ENCODE assay signal across 10 cellular contexts in genomic region chr5:132469380-132470372, GRCh38. TPM values are rescaled to one million over a fixed set of nuclear protein-coding genes. Genes with fewer than 3 reads are reported as not detected.
DNase-seq lines count a peak whose midpoint lies in the region; FAIRE-seq and TF ChIP-seq lines count a peak whose summit lies in the region.
"Had no signal": no experiment of that assay in that cellular context is flagged by ENCODE, and none has a peak within 500 bp of the region (broad histone marks: within the 10 kb centered on the region; RNA-seq: fewer than 3 reads in every experiment).

No MANE protein-coding gene starts in this region.

- H3K9me3 Mint-ChIP-seq in activated CD4-positive, alpha-beta memory T cell treated with anti-CD3 and anti-CD28 coated beads, Interleukin-2, amount 10 ng/mL, durations not matched to agents 7 days and 5 days, result no peaks in the 10 kb centered on the region
- H3K9me3 Mint-ChIP-seq in mesothelial cell of epicardium, result peaks cover 7% of the 10 kb centered on the region

- POLR2A ChIA-PET in activated CD4-positive, alpha-beta memory T cell treated with anti-CD3 and anti-CD28 coated beads, Interleukin-2, amount 10 ng/mL, durations not matched to agents 7 days and 5 days (lab: Charles Lee), result interaction anchor here (0.8 to 33.4 kb wide), 6 partner anchors 13 to 79 kb away, joined by 3 to 1155 read pairs (median 284); partner anchors contain the start of gene IRF1

- peak; percentile 57 for DNase-seq in AG10803 (ENCODE audit: low read depth)
- no peak for DNase-seq in GM10266 (ENCODE audit: extremely low spot score)
- DNase-seq in activated CD4-positive, alpha-beta memory T cell treated with anti-CD3 and anti-CD28 coated beads, Interleukin-2, amount 10 ng/mL, durations not matched to agents 7 days and 5 days, result no peak
- no peak for DNase-seq in mesothelial cell of epicardium (ENCODE audit: low spot score in 2 of 2, unreplicated experiment in 2 of 2)
- DNase-seq in D721Med (ENCODE audit: insufficient read length, low spot score), result no peak
- DNase-seq in middle frontal gyrus (ENCODE audit: extremely low spot score, low spot score), result no peak
- no peak for DNase-seq in NCI-H2196 (lab: John Stamatoyannopoulos, UW; ENCODE audit: unreplicated experiment)
- DNase-seq in SHP77 treated with DMSO at 0.1 percent for 48 hours (lab: John Stamatoyannopoulos, UW), result no peak
- DNase-seq: dermis blood vessel endothelial cell had no signal

- CTCF ChIA-PET in activated CD4-positive, alpha-beta memory T cell treated with anti-CD3 and anti-CD28 coated beads, Interleukin-2, amount 10 ng/mL, durations not matched to agents 7 days and 5 days (lab: Charles Lee), result interaction anchor here (0.8 to 8.1 kb wide), 6 partner anchors 9 to 44 kb away, joined by 3 to 111 read pairs (median 10); partner anchors contain the start of gene IRF1

- TF ChIP-seq CTCF in AG10803 (conservative IDR thresholded peaks at IDR 0.05; ENCODE audit: low read length) (no peak), GM10266 (IDR thresholded peaks at IDR 0.05; ENCODE audit: control insufficient read depth, insufficient read depth, low read depth, missing control alignments) (peak; percentile 32), mesothelial cell of epicardium (IDR thresholded peaks at IDR 0.05; ENCODE audit: unreplicated experiment) (no peak), D721Med (IDR thresholded peaks at IDR 0.05; ENCODE audit: insufficient read depth, missing control alignments) (no peak)

- no peak overlapping the region for H3K4me3 ChIP-seq in AG10803 (ENCODE audit: low read length)
- H3K4me3 ChIP-seq: ovary had no signal

- peaks cover 46% of the 10 kb centered on the region for H3K36me3 Mint-ChIP-seq in activated CD4-positive, alpha-beta memory T cell treated with anti-CD3 and anti-CD28 coated beads, Interleukin-2, amount 10 ng/mL, durations not matched to agents 7 days and 5 days (ENCODE audit: low read depth)
- peaks cover 9% of the 10 kb centered on the region for H3K36me3 Mint-ChIP-seq in mesothelial cell of epicardium

- no peaks in the 10 kb centered on the region for H3K27me3 Mint-ChIP-seq in activated CD4-positive, alpha-beta memory T cell treated with anti-CD3 and anti-CD28 coated beads, Interleukin-2, amount 10 ng/mL, durations not matched to agents 7 days and 5 days
- H3K27me3 Mint-ChIP-seq in mesothelial cell of epicardium (ENCODE audit: low read depth), result no peaks in the 10 kb centered on the region

- H3K4me1 Mint-ChIP-seq in activated CD4-positive, alpha-beta memory T cell treated with anti-CD3 and anti-CD28 coated beads, Interleukin-2, amount 10 ng/mL, durations not matched to agents 7 days and 5 days, result peaks cover 93% of the 10 kb centered on the region
- peaks cover 24% of the 10 kb centered on the region for H3K4me1 Mint-ChIP-seq in mesothelial cell of epicardium

- H3K4me3 Mint-ChIP-seq in activated CD4-positive, alpha-beta memory T cell treated with anti-CD3 and anti-CD28 coated beads, Interleukin-2, amount 10 ng/mL, durations not matched to agents 7 days and 5 days, result no peak overlapping the region
- no peak overlapping the region for H3K4me3 Mint-ChIP-seq in mesothelial cell of epicardium

- FAIRE-seq in D721Med (lab: Jason Lieb, UNC), result no peak

- peak overlapping the region; percentile 2 for H3K27ac Mint-ChIP-seq in activated CD4-positive, alpha-beta memory T cell treated with anti-CD3 and anti-CD28 coated beads, Interleukin-2, amount 10 ng/mL, durations not matched to agents 7 days and 5 days
- peak overlapping the region; percentile 14 for H3K27ac Mint-ChIP-seq in mesothelial cell of epicardium

RNA-seq across cellular contexts. Expression of gene IRF1, which starts 20.9 kb away (rescaled TPM):
- total RNA-seq in activated CD4-positive, alpha-beta memory T cell treated with anti-CD3 and anti-CD28 coated beads, Interleukin-2, amount 10 ng/mL, durations not matched to agents 7 days and 5 days, result 100 to 1,000 TPM; 231 to 239 TPM
- 33.1 to 35.6 TPM (median 33.3 TPM) in 3 replicates for total RNA-seq in mesothelial cell of epicardium
